In the genomic region with DNA sequence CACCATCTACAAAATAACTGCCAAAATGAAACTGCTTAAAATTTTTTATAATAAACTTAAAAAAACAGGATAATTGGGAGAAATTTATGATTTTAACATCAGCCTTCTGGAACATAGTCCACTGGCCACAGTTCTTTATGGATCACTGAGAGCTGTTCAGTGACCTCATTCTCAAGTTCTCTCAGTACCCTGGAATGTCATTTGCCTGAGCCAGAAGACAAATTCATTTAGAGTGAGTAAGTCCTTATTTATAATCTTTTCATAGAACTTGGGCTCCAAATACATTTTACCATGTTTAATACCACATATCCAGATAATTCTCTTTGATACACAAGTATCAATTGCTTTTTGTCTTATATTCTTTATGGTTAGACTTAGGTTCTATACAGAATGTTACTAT, we compare ENCODE assay signal across 15 cellular contexts.
A peak's percentile ranks its signal among the peaks of the same experiment; 100 is the strongest.
DNase-seq lines count a peak whose midpoint lies in the region; ATAC-seq and TF ChIP-seq lines count a peak whose summit lies in the region.
"Had no signal": no experiment of that assay in that cellular context is flagged by ENCODE, and none has a peak within 500 bp of the region (broad histone marks: within the 10 kb centered on the region; RNA-seq: fewer than 3 reads in every experiment).

No MANE protein-coding gene starts in this region.

- TF ChIP-seq CTCF in AG09319 (IDR thresholded peaks at IDR 0.05; ENCODE audit: low read depth, low read length) (no peak), fibroblast of villous mesenchyme (IDR thresholded peaks at IDR 0.05; ENCODE audit: insufficient read depth, low read depth, low read length) (no peak), retinal pigment epithelial cell (conservative IDR thresholded peaks at IDR 0.05; ENCODE audit: low read depth, low read length) (no peak)

- no peak overlapping the region for H3K4me3 ChIP-seq in fibroblast of villous mesenchyme (ENCODE audit: low read depth, low read length)
- no peak overlapping the region for H3K4me3 ChIP-seq in retinal pigment epithelial cell (ENCODE audit: low read length)
- H3K4me3 ChIP-seq: skin epidermis had no signal

- CTCF ChIA-PET in activated CD4-positive, alpha-beta memory T cell treated with anti-CD3 and anti-CD28 coated beads for 36 hours (lab: Charles Lee) = no interaction called here

- peaks cover 6% of the 10 kb centered on the region for H3K4me1 Mint-ChIP-seq in activated CD4-positive, alpha-beta memory T cell treated with anti-CD3 and anti-CD28 coated beads for 36 hours (ENCODE audit: low read depth)
- H3K4me1 Mint-ChIP-seq: memory B cell had no signal

- peaks cover 7% of the 10 kb centered on the region for H3K36me3 Mint-ChIP-seq in activated CD4-positive, alpha-beta memory T cell treated with anti-CD3 and anti-CD28 coated beads for 36 hours

- POLR2A ChIA-PET in activated CD4-positive, alpha-beta memory T cell treated with anti-CD3 and anti-CD28 coated beads for 36 hours (lab: Charles Lee) = no interaction called here

- intact Hi-C loops in activated CD4-positive, alpha-beta memory T cell treated with anti-CD3 and anti-CD28 coated beads for 36 hours (cut with micrococcal nuclease) = no loop called here

- H3K9me3 Mint-ChIP-seq in activated CD4-positive, alpha-beta memory T cell treated with anti-CD3 and anti-CD28 coated beads for 36 hours = no peaks in the 10 kb centered on the region
- H3K9me3 Mint-ChIP-seq: activated T-helper 1 cell treated with anti-CD3 and anti-CD28 coated beads, Interleukin-12 subunit alpha, Interleukin-12 subunit beta, Interleukin-2, Interleukin-4 antibody, amounts not matched to agents 30 ng/mL and 10 ng/mL and 1 ng/mL, durations not matched to agents 14 hours and 24 hours and 36 hours; memory B cell had no signal

- peak; percentile 77 for DNase-seq in AG09319 (ENCODE audit: extremely low read depth, low read depth)
- DNase-seq in fibroblast of villous mesenchyme (ENCODE audit: low read depth) = peak; percentile 81
- DNase-seq in retinal pigment epithelial cell (ENCODE audit: low read depth) = peak; percentile 86
- DNase-seq in activated CD4-positive, alpha-beta memory T cell treated with anti-CD3 and anti-CD28 coated beads for 36 hours = no peak
- DNase-seq in NCI-H1092 (lab: John Stamatoyannopoulos, UW) = no peak
- DNase-seq in NCI-H1436 treated with DMSO at 0.1 percent for 48 hours (lab: John Stamatoyannopoulos, UW) = no peak
- DNase-seq: C1 segment of cervical spinal cord, KG1, NCI-H774, T-helper 9 cell had no signal

- ATAC-seq in SK-N-SH treated with all-trans-retinoic acid at 6 μM for 48 hours = peak; percentile 89
- ATAC-seq in GM21529 (IDR thresholded peaks at IDR 0.05; ENCODE audit: unreplicated experiment) = no peak

- no peak overlapping the region for H3K4me3 Mint-ChIP-seq in activated CD4-positive, alpha-beta memory T cell treated with anti-CD3 and anti-CD28 coated beads for 36 hours
- H3K4me3 Mint-ChIP-seq: activated T-helper 1 cell treated with anti-CD3 and anti-CD28 coated beads, Interleukin-12 subunit alpha, Interleukin-12 subunit beta, Interleukin-2, Interleukin-4 antibody, amounts not matched to agents 30 ng/mL and 10 ng/mL and 1 ng/mL, durations not matched to agents 14 hours and 24 hours and 36 hours; memory B cell had no signal

- H3K27ac Mint-ChIP-seq in activated CD4-positive, alpha-beta memory T cell treated with anti-CD3 and anti-CD28 coated beads for 36 hours = no peak overlapping the region
- H3K27ac Mint-ChIP-seq: activated T-helper 1 cell treated with anti-CD3 and anti-CD28 coated beads, Interleukin-12 subunit alpha, Interleukin-12 subunit beta, Interleukin-2, Interleukin-4 antibody, amounts not matched to agents 30 ng/mL and 10 ng/mL and 1 ng/mL, durations not matched to agents 14 hours and 24 hours and 36 hours; memory B cell had no signal

- no peaks in the 10 kb centered on the region for H3K27me3 Mint-ChIP-seq in activated CD4-positive, alpha-beta memory T cell treated with anti-CD3 and anti-CD28 coated beads for 36 hours
- H3K27me3 Mint-ChIP-seq: memory B cell had no signal

TF ChIP-seq in SK-N-SH treated with all-trans-retinoic acid at 6 μM for 48 hours, 23 proteins besides CTCF, POLR2A, EP300 and RAD21:
- TF ChIP-seq BACH2 (CRISPR knock-in tag; IDR thresholded peaks at IDR 0.05; ENCODE audit: borderline replicate concordance) (no peak), ESRRG (CRISPR knock-in tag; IDR thresholded peaks at IDR 0.05) (no peak), ZNF8 (CRISPR knock-in tag; IDR thresholded peaks at IDR 0.05) (no peak), ZFP3 (CRISPR knock-in tag; IDR thresholded peaks at IDR 0.05) (no peak), ISL1 (CRISPR knock-in tag; IDR thresholded peaks at IDR 0.05) (no peak), ARNTL (CRISPR knock-in tag; IDR thresholded peaks at IDR 0.05; ENCODE audit: borderline replicate concordance, low read depth) (no peak), TOX (CRISPR knock-in tag; IDR thresholded peaks at IDR 0.05; ENCODE audit: borderline replicate concordance) (no peak), GLIS3 (CRISPR knock-in tag; IDR thresholded peaks at IDR 0.05) (no peak), OSR1 (CRISPR knock-in tag; IDR thresholded peaks at IDR 0.05) (no peak), TCF4 (CRISPR knock-in tag; IDR thresholded peaks at IDR 0.05; ENCODE audit: borderline replicate concordance) (no peak), ZNF70 (CRISPR knock-in tag; IDR thresholded peaks at IDR 0.05) (no peak), PPARA (CRISPR knock-in tag; IDR thresholded peaks at IDR 0.05; ENCODE audit: borderline replicate concordance) (no peak), SNAI2 (CRISPR knock-in tag; IDR thresholded peaks at IDR 0.05) (no peak)
- TF ChIP-seq, protein P1, sequence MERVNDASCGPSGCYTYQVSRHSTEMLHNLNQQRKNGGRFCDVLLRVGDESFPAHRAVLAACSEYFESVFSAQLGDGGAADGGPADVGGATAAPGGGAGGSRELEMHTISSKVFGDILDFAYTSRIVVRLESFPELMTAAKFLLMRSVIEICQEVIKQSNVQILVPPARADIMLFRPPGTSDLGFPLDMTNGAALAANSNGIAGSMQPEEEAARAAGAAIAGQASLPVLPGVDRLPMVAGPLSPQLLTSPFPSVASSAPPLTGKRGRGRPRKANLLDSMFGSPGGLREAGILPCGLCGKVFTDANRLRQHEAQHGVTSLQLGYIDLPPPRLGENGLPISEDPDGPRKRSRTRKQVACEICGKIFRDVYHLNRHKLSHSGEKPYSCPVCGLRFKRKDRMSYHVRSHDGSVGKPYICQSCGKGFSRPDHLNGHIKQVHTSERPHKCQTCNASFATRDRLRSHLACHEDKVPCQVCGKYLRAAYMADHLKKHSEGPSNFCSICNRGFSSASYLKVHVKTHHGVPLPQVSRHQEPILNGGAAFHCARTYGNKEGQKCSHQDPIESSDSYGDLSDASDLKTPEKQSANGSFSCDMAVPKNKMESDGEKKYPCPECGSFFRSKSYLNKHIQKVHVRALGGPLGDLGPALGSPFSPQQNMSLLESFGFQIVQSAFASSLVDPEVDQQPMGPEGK (CRISPR knock-in tag; IDR thresholded peaks at IDR 0.05; ENCODE audit: borderline replicate concordance) = no peak
- TF ChIP-seq, protein P2, sequence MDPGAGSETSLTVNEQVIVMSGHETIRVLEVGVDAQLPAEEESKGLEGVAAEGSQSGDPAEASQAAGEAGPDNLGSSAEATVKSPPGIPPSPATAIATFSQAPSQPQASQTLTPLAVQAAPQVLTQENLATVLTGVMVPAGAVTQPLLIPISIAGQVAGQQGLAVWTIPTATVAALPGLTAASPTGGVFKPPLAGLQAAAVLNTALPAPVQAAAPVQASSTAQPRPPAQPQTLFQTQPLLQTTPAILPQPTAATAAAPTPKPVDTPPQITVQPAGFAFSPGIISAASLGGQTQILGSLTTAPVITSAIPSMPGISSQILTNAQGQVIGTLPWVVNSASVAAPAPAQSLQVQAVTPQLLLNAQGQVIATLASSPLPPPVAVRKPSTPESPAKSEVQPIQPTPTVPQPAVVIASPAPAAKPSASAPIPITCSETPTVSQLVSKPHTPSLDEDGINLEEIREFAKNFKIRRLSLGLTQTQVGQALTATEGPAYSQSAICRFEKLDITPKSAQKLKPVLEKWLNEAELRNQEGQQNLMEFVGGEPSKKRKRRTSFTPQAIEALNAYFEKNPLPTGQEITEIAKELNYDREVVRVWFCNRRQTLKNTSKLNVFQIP (CRISPR knock-in tag; IDR thresholded peaks at IDR 0.05; ENCODE audit: borderline replicate concordance, low read depth) = no peak
- TF ChIP-seq, protein P3, sequence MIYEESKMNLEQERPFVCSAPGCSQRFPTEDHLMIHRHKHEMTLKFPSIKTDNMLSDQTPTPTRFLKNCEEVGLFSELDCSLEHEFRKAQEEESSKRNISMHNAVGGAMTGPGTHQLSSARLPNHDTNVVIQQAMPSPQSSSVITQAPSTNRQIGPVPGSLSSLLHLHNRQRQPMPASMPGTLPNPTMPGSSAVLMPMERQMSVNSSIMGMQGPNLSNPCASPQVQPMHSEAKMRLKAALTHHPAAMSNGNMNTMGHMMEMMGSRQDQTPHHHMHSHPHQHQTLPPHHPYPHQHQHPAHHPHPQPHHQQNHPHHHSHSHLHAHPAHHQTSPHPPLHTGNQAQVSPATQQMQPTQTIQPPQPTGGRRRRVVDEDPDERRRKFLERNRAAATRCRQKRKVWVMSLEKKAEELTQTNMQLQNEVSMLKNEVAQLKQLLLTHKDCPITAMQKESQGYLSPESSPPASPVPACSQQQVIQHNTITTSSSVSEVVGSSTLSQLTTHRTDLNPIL (CRISPR knock-in tag; IDR thresholded peaks at IDR 0.05; ENCODE audit: low read depth) = no peak
- TF ChIP-seq, protein P4, sequence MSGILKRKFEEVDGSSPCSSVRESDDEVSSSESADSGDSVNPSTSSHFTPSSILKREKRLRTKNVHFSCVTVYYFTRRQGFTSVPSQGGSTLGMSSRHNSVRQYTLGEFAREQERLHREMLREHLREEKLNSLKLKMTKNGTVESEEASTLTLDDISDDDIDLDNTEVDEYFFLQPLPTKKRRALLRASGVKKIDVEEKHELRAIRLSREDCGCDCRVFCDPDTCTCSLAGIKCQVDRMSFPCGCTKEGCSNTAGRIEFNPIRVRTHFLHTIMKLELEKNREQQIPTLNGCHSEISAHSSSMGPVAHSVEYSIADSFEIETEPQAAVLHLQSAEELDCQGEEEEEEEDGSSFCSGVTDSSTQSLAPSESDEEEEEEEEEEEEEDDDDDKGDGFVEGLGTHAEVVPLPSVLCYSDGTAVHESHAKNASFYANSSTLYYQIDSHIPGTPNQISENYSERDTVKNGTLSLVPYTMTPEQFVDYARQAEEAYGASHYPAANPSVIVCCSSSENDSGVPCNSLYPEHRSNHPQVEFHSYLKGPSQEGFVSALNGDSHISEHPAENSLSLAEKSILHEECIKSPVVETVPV (CRISPR knock-in tag; IDR thresholded peaks at IDR 0.05) = no peak

Comparison
In these comparisons a context has a peak if more than half of its experiments do, and no peak if none do; other contexts are left out.
1. DNase-seq: peak in AG09319 (single experiment), fibroblast of villous mesenchyme (single experiment) and retinal pigment epithelial cell (single experiment); none in activated CD4-positive, alpha-beta memory T cell treated with anti-CD3 and anti-CD28 coated beads for 36 hours (single experiment), NCI-H1092 (single experiment) and NCI-H1436 treated with DMSO at 0.1 percent for 48 hours (single experiment).